8 cellular contexts compared by ENCODE assay signal in genomic region chr7:5424689-5425506, GRCh38. TPM values are rescaled to one million over a fixed set of nuclear protein-coding genes. Genes with fewer than 3 reads are reported as not detected.
DNase-seq lines count a peak whose midpoint lies in the region; ATAC-seq and TF ChIP-seq lines count a peak whose summit lies in the region.

No MANE protein-coding gene starts in this region.

- H3K36me3 ChIP-seq in HEK293 (ENCODE audit: control insufficient read depth in 2 of 2, insufficient read depth in 1 of 2, low read length in 2 of 2) (no peaks in the 10 kb centered on the region), upper lobe of right lung (no peaks in the 10 kb centered on the region)

- CTCF ChIA-PET in HEK293 (lab: Yijun Ruan, JAX): interaction anchor here (0.5 to 1.4 kb wide), 4 partner anchors 10 to 481 kb away, joined by 3 to 5 read pairs (median 4); no protein-coding TSS in a partner anchor

- peaks cover 5% of the 10 kb centered on the region for H3K4me1 Mint-ChIP-seq in endothelial cell (ENCODE audit: unreplicated experiment)

- H3K27ac ChIP-seq in HEK293 (ENCODE audit: extremely low read depth, low read depth, low read length) (peak overlapping the region; percentile 99), upper lobe of right lung (peak overlapping the region; percentile 98)

- DNase-seq in CD1c-positive myeloid dendritic cell (ENCODE audit: extremely low spot score) (peak; percentile 56), endothelial cell (ENCODE audit: low spot score) (peak; percentile 42), upper lobe of right lung (peak; percentile 78), germinal center (ENCODE audit: low spot score) (no peak)

- no peak for TF ChIP-seq CTCF in HEK293 (tag by site-specific recombination; IDR thresholded peaks at IDR 0.05)
- TF ChIP-seq CTCF in endothelial cell (IDR thresholded peaks at IDR 0.05; ENCODE audit: unreplicated experiment): no peak
- peak; percentile 11 for TF ChIP-seq CTCF in upper lobe of right lung (IDR thresholded peaks at IDR 0.05)

- H3K4me1 ChIP-seq in HEK293 (ENCODE audit: control insufficient read depth, insufficient read depth, low read length): peaks cover 9% of the 10 kb centered on the region
- H3K4me1 ChIP-seq in mononuclear cell (ENCODE audit: insufficient read depth, low read length): peaks cover 72% of the 10 kb centered on the region
- peaks cover 18% of the 10 kb centered on the region for H3K4me1 ChIP-seq in upper lobe of right lung

- peak overlapping the region; percentile 99 for H3K27ac Mint-ChIP-seq in endothelial cell (ENCODE audit: unreplicated experiment)

- H3K4me3 Mint-ChIP-seq in endothelial cell (ENCODE audit: unreplicated experiment): peak overlapping the region; percentile 99

- H3K27me3 ChIP-seq in mononuclear cell (ENCODE audit: insufficient read depth, low read length) (peaks cover 48% of the 10 kb centered on the region), upper lobe of right lung (no peaks in the 10 kb centered on the region)

- POLR2A ChIA-PET in HEK293 (lab: Yijun Ruan, JAX): interaction anchor here (0.7 to 2.2 kb wide), 10 partner anchors 9 to 323 kb away, joined by 3 to 16 read pairs (median 4); no protein-coding TSS in a partner anchor

- H3K9me3 Mint-ChIP-seq in endothelial cell (ENCODE audit: unreplicated experiment): no peaks in the 10 kb centered on the region

- H3K4me3 ChIP-seq in HEK293 (ENCODE audit: low read depth, low read length) (peak overlapping the region; percentile 81), mononuclear cell (ENCODE audit: low read length) (peak overlapping the region; percentile 91), upper lobe of right lung (peak overlapping the region; percentile 83)

- H3K27me3 Mint-ChIP-seq in endothelial cell (ENCODE audit: unreplicated experiment): peaks cover 25% of the 10 kb centered on the region

- no peaks in the 10 kb centered on the region for H3K9me3 ChIP-seq in HEK293 (ENCODE audit: control insufficient read depth, insufficient read depth, low read depth, low read length)
- H3K9me3 ChIP-seq in mononuclear cell (ENCODE audit: low read depth, low read length): no peaks in the 10 kb centered on the region
- H3K9me3 ChIP-seq in upper lobe of right lung: no peaks in the 10 kb centered on the region

- intact Hi-C loops in upper lobe of right lung (cut with DNase I): no loop called here

- ATAC-seq in SK-N-SH treated with all-trans-retinoic acid at 6 μM for 48 hours (no peak), upper lobe of right lung (no peak), HG02642 (IDR thresholded peaks at IDR 0.05; ENCODE audit: poor library complexity, unreplicated experiment) (no peak)

- peaks cover 10% of the 10 kb centered on the region for H3K36me3 Mint-ChIP-seq in endothelial cell (ENCODE audit: low read depth, unreplicated experiment)

TF ChIP-seq in HEK293, 187 proteins besides CTCF, POLR2A, EP300 and RAD21 (continues in another document):
- TF ChIP-seq SCRT2 (tag by site-specific recombination; IDR thresholded peaks at IDR 0.05) (no peak), ZFP3 (tag by site-specific recombination; IDR thresholded peaks at IDR 0.05; ENCODE audit: low read depth) (no peak), ZNF645 (tag by site-specific recombination; IDR thresholded peaks at IDR 0.05) (no peak), PATZ1 (tag by site-specific recombination; IDR thresholded peaks at IDR 0.05) (0 out of 2 replicates have a peak, but pooled peaks have one; percentile 3)

TF ChIP-seq in SK-N-SH treated with all-trans-retinoic acid at 6 μM for 48 hours, 23 proteins besides CTCF, POLR2A, EP300 and RAD21:
- TF ChIP-seq ISL1 (CRISPR knock-in tag; IDR thresholded peaks at IDR 0.05): no peak
- TF ChIP-seq PATZ1 (CRISPR knock-in tag; IDR thresholded peaks at IDR 0.05; ENCODE audit: borderline replicate concordance): peak; percentile 66; the same call in 1 of the 2 replicates

RNA-seq across cellular contexts. Expression of gene TNRC18, which starts 1.3 kb away (rescaled TPM):
- total RNA-seq in endothelial cell (ENCODE audit: unreplicated experiment) (91.8 TPM), mononuclear cell (42.4 TPM), upper lobe of right lung (118 TPM)
